Comparison of ENCODE assay signal across 9 cellular contexts in the genomic region with DNA sequence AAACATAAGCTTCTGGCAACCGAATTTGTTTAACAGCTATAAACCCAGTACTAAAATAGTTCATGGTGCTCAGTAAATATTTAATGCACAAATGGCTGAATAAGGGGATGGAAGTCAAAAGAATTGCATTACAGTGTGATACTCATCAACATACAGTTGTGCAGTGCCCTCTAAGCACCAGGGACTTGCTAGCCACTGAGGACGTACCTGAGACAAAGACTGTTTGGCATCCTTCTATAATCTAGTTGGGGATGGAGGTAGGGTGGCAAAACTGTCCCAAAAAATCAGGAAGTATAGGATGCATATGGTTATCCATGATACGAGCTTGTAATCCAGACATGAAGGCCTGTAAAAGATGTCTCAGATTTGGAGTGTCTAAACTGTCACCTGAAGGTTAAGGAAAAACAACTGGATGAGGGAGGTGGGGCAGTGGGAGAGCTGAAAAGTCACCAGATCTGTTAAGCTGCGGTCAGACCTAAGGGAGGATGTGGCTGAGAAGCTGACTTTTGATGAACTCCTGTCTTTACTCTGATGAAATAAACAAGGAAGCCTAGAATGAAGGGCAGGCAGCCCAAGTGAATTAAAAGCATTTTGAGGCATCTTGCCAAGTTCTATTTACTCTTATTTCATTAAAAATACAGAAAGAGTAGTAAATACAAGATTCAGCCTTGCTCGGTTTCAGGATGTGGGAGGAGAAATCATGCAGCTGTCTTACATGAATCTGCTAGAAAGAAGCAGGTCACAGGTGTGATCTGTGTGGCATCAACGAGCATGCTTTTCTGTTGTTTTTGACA. TPM values are rescaled to one million over a fixed set of nuclear protein-coding genes. Genes with fewer than 3 reads are reported as not detected.
A peak's percentile ranks its signal among the peaks of the same experiment; 100 is the strongest.
DNase-seq lines count a peak whose midpoint lies in the region; ATAC-seq and TF ChIP-seq lines count a peak whose summit lies in the region.
"Had no signal": no experiment of that assay in that cellular context is flagged by ENCODE, and none has a peak within 500 bp of the region (broad histone marks: within the 10 kb centered on the region; RNA-seq: fewer than 3 reads in every experiment).

No MANE protein-coding gene starts in this region.

- peak overlapping the region; percentile 62 for H3K27ac ChIP-seq in CD4-positive, CD25-positive, alpha-beta regulatory T cell (ENCODE audit: insufficient read depth, low read length, poor library complexity, severe bottlenecking)
- H3K27ac ChIP-seq in hepatocyte = no peak overlapping the region
- H3K27ac ChIP-seq: vagina had no signal

- H3K4me3 ChIP-seq in CD4-positive, CD25-positive, alpha-beta regulatory T cell (ENCODE audit: low read depth, low read length) = peak overlapping the region; percentile 58
- no peak overlapping the region for H3K4me3 ChIP-seq in hepatocyte
- H3K4me3 ChIP-seq: vagina had no signal

- no peak overlapping the region for H2AFZ ChIP-seq in hepatocyte

- no peaks in the 10 kb centered on the region for H3K9me2 ChIP-seq in hepatocyte (replicated peaks; ENCODE audit: insufficient read depth)

- no peaks in the 10 kb centered on the region for H3K36me3 Mint-ChIP-seq in CD4-positive, CD25-positive, alpha-beta regulatory T cell

- no peaks in the 10 kb centered on the region for H3K36me3 ChIP-seq in CD4-positive, CD25-positive, alpha-beta regulatory T cell (ENCODE audit: control insufficient read depth, insufficient read depth, low read length)
- H3K36me3 ChIP-seq in hepatocyte (replicated peaks; ENCODE audit: insufficient read depth, low read depth) = no peaks in the 10 kb centered on the region
- H3K36me3 ChIP-seq: vagina had no signal

- peaks cover 31% of the 10 kb centered on the region for H3K4me1 ChIP-seq in CD4-positive, CD25-positive, alpha-beta regulatory T cell (ENCODE audit: control insufficient read depth, insufficient read depth, low read length, poor library complexity, severe bottlenecking)
- H3K4me1 ChIP-seq in hepatocyte (ENCODE audit: insufficient read depth) = no peaks in the 10 kb centered on the region
- H3K4me1 ChIP-seq: vagina had no signal

- no peaks in the 10 kb centered on the region for H4K20me1 ChIP-seq in hepatocyte (ENCODE audit: insufficient read depth, poor library complexity, severe bottlenecking)

- H3K27ac Mint-ChIP-seq in CD4-positive, CD25-positive, alpha-beta regulatory T cell = peak overlapping the region; percentile 63 to 94 (median 92)

- peak; percentile 75 to 83 for ATAC-seq in CD4-positive, CD25-positive, alpha-beta regulatory T cell (ENCODE audit: low read depth in 2 of 2)
- ATAC-seq in GM21381 (IDR thresholded peaks at IDR 0.05; ENCODE audit: unreplicated experiment) = peak; percentile 69
- peak; percentile 47 for ATAC-seq in HG03575 (IDR thresholded peaks at IDR 0.05; ENCODE audit: extremely low read depth, insufficient number of reproducible peaks, low FRiP score, unreplicated experiment)

- H3K79me2 ChIP-seq in hepatocyte = no peaks in the 10 kb centered on the region

- H3K27me3 ChIP-seq in CD4-positive, CD25-positive, alpha-beta regulatory T cell (ENCODE audit: control insufficient read depth, insufficient read depth, low read length) = no peaks in the 10 kb centered on the region
- H3K27me3 ChIP-seq in hepatocyte = no peaks in the 10 kb centered on the region
- H3K27me3 ChIP-seq: vagina had no signal

- 70% methylated on average over 6 of the region's 6 CpGs for WGBS in hepatocyte (ENCODE audit: low lambda C conversion rate, missing lambda C conversion rate)

- TF ChIP-seq CTCF in hepatocyte (IDR thresholded peaks at IDR 0.05; ENCODE audit: poor library complexity) = no peak

- peak overlapping the region; percentile 4 to 45 (median 30) for H3K4me3 Mint-ChIP-seq in CD4-positive, CD25-positive, alpha-beta regulatory T cell

- no peak overlapping the region for H3K4me2 ChIP-seq in hepatocyte

- peak in 2 of 3 donors; percentile 64 to 84 for DNase-seq in CD4-positive, CD25-positive, alpha-beta regulatory T cell
- peak; percentile 70 for DNase-seq in activated effector memory CD4-positive, alpha-beta T cell treated with anti-CD3 and anti-CD28 coated beads, Interleukin-2, amount 50 U/mL, for 16 hours
- DNase-seq in SW480 (ENCODE audit: low spot score) (no peak), hepatocyte (ENCODE audit: low spot score) (no peak), NCI-H1417 (lab: John Stamatoyannopoulos, UW) (no peak), NCI-H2081 treated with DMSO at 0.1 percent for 48 hours (lab: John Stamatoyannopoulos, UW) (no peak)

- H3K9me3 ChIP-seq in CD4-positive, CD25-positive, alpha-beta regulatory T cell (ENCODE audit: control insufficient read depth in 2 of 2, low read length in 2 of 2) = no peaks in the 10 kb centered on the region
- H3K9me3 ChIP-seq in hepatocyte (ENCODE audit: low read depth) = no peaks in the 10 kb centered on the region
- H3K9me3 ChIP-seq: vagina had no signal

- peaks cover 0 to 1% (median 0%) of the 10 kb centered on the region in 7 donors for H3K9me3 Mint-ChIP-seq in CD4-positive, CD25-positive, alpha-beta regulatory T cell

- H3K27me3 Mint-ChIP-seq in CD4-positive, CD25-positive, alpha-beta regulatory T cell = peaks cover 9% of the 10 kb centered on the region

- H3K4me1 Mint-ChIP-seq in CD4-positive, CD25-positive, alpha-beta regulatory T cell = peaks cover 20 to 51% (median 32%) of the 10 kb centered on the region in 4 donors

RNA-seq across cellular contexts. Expression of a gene that starts 12.0 kb away (rescaled TPM):
- total RNA-seq in CD4-positive, CD25-positive, alpha-beta regulatory T cell = 6.4 TPM
- 10 to 100 TPM in 2 of 4 donors, 1 to 10 TPM in 2; 4.8 to 14.5 (median 9.3) TPM for polyA plus RNA-seq in CD4-positive, CD25-positive, alpha-beta regulatory T cell
- 0.13 and 0.84 TPM in 2 replicates for total RNA-seq in hepatocyte
- 1.1 TPM in 1 of 2 replicates, not detected in the other for polyA plus RNA-seq in hepatocyte

Comparison
In these comparisons a context has a peak if more than half of its experiments do, and no peak if none do; other contexts are left out.
1. DNase-seq: peak in CD4-positive, CD25-positive, alpha-beta regulatory T cell (2 of 3) and activated effector memory CD4-positive, alpha-beta T cell treated with anti-CD3 and anti-CD28 coated beads, Interleukin-2, amount 50 U/mL, for 16 hours (single experiment); none in SW480 (single experiment), hepatocyte (single experiment), NCI-H1417 (0 of 3) and NCI-H2081 treated with DMSO at 0.1 percent for 48 hours (single experiment).
2. Peak in every context shown above with its lines, with median percentiles within 50 percentile points of each other: ATAC-seq.